In genomic region chr17:60602871-60603270, GRCh38 we compare ENCODE assay signal across 8 cellular contexts. TPM values are rescaled to one million over a fixed set of nuclear protein-coding genes. Genes with fewer than 3 reads are reported as not detected.
DNase-seq lines count a peak whose midpoint lies in the region; ATAC-seq and TF ChIP-seq lines count a peak whose summit lies in the region.

No MANE protein-coding gene starts in this region.

- H3K4me3 Mint-ChIP-seq in T-helper 2 cell treated with Interferon-gamma antibody and Interleukin-4, amounts not matched to agents 5 μg/mL and 100 μg/mL, for 36 hours: peak overlapping the region; percentile 97
- H3K4me3 Mint-ChIP-seq in activated CD8-positive, alpha-beta T cell treated with anti-CD3 and anti-CD28 coated beads for 36 hours: peak overlapping the region; percentile 84
- peak overlapping the region; percentile 92 for H3K4me3 Mint-ChIP-seq in stimulated activated effector memory CD8-positive, alpha-beta T cell treated with anti-CD3 and anti-CD28 coated beads, Interleukin-12 subunit alpha, Interleukin-12 subunit beta, amount 100 ng/mL, for 72 hours

- POLR2A ChIA-PET in activated CD8-positive, alpha-beta T cell treated with anti-CD3 and anti-CD28 coated beads for 36 hours (lab: Charles Lee): no interaction called here

- H3K4me1 Mint-ChIP-seq in T-helper 2 cell treated with Interferon-gamma antibody and Interleukin-4, amounts not matched to agents 5 μg/mL and 100 μg/mL, for 36 hours (ENCODE audit: low read depth): peaks cover 42% of the 10 kb centered on the region
- peaks cover 46% of the 10 kb centered on the region for H3K4me1 Mint-ChIP-seq in activated CD8-positive, alpha-beta T cell treated with anti-CD3 and anti-CD28 coated beads for 36 hours (ENCODE audit: low read depth)
- H3K4me1 Mint-ChIP-seq in stimulated activated effector memory CD8-positive, alpha-beta T cell treated with anti-CD3 and anti-CD28 coated beads, Interleukin-12 subunit alpha, Interleukin-12 subunit beta, amount 100 ng/mL, for 72 hours: peaks cover 56% of the 10 kb centered on the region

- CTCF ChIA-PET in activated CD8-positive, alpha-beta T cell treated with anti-CD3 and anti-CD28 coated beads for 36 hours (lab: Charles Lee): interaction anchor here (1.1 to 3.0 kb wide), 3 partner anchors 13 to 35 kb away, joined by 3 to 15 read pairs (median 4); no protein-coding TSS in a partner anchor

- no peaks in the 10 kb centered on the region for H3K27me3 Mint-ChIP-seq in T-helper 2 cell treated with Interferon-gamma antibody and Interleukin-4, amounts not matched to agents 5 μg/mL and 100 μg/mL, for 36 hours (ENCODE audit: low read depth)
- H3K27me3 Mint-ChIP-seq in activated CD8-positive, alpha-beta T cell treated with anti-CD3 and anti-CD28 coated beads for 36 hours: no peaks in the 10 kb centered on the region

- no peak for TF ChIP-seq CTCF in activated CD8-positive, alpha-beta T cell treated with anti-CD3 and anti-CD28 coated beads for 36 hours (IDR thresholded peaks at IDR 0.05)
- no peak for TF ChIP-seq CTCF in GM10266 (IDR thresholded peaks at IDR 0.05; ENCODE audit: control insufficient read depth, insufficient read depth, low read depth, missing control alignments)

- intact Hi-C loops in activated CD8-positive, alpha-beta T cell treated with anti-CD3 and anti-CD28 coated beads for 36 hours (cut with micrococcal nuclease): no loop called here

- peaks cover 11% of the 10 kb centered on the region for H3K36me3 Mint-ChIP-seq in T-helper 2 cell treated with Interferon-gamma antibody and Interleukin-4, amounts not matched to agents 5 μg/mL and 100 μg/mL, for 36 hours (ENCODE audit: low read depth)
- peaks cover 6% of the 10 kb centered on the region for H3K36me3 Mint-ChIP-seq in activated CD8-positive, alpha-beta T cell treated with anti-CD3 and anti-CD28 coated beads for 36 hours (ENCODE audit: low read depth)
- H3K36me3 Mint-ChIP-seq in stimulated activated effector memory CD8-positive, alpha-beta T cell treated with anti-CD3 and anti-CD28 coated beads, Interleukin-12 subunit alpha, Interleukin-12 subunit beta, amount 100 ng/mL, for 72 hours: peaks cover 20% of the 10 kb centered on the region

- H3K9me3 Mint-ChIP-seq in T-helper 2 cell treated with Interferon-gamma antibody and Interleukin-4, amounts not matched to agents 5 μg/mL and 100 μg/mL, for 36 hours: no peaks in the 10 kb centered on the region
- H3K9me3 Mint-ChIP-seq in activated CD8-positive, alpha-beta T cell treated with anti-CD3 and anti-CD28 coated beads for 36 hours: no peaks in the 10 kb centered on the region
- no peaks in the 10 kb centered on the region for H3K9me3 Mint-ChIP-seq in stimulated activated effector memory CD8-positive, alpha-beta T cell treated with anti-CD3 and anti-CD28 coated beads, Interleukin-12 subunit alpha, Interleukin-12 subunit beta, amount 100 ng/mL, for 72 hours

- ATAC-seq in activated CD8-positive, alpha-beta T cell treated with anti-CD3 and anti-CD28 coated beads for 36 hours: no peak
- ATAC-seq in stimulated activated effector memory CD8-positive, alpha-beta T cell treated with anti-CD3 and anti-CD28 coated beads, Interleukin-12 subunit alpha, Interleukin-12 subunit beta, amount 100 ng/mL, for 72 hours: no peak
- ATAC-seq in HG02938 (IDR thresholded peaks at IDR 0.05; ENCODE audit: unreplicated experiment): no peak
- ATAC-seq in GM21367 (IDR thresholded peaks at IDR 0.05; ENCODE audit: unreplicated experiment): no peak

- no peak overlapping the region for H3K27ac Mint-ChIP-seq in T-helper 2 cell treated with Interferon-gamma antibody and Interleukin-4, amounts not matched to agents 5 μg/mL and 100 μg/mL, for 36 hours
- no peak overlapping the region for H3K27ac Mint-ChIP-seq in activated CD8-positive, alpha-beta T cell treated with anti-CD3 and anti-CD28 coated beads for 36 hours
- H3K27ac Mint-ChIP-seq in stimulated activated effector memory CD8-positive, alpha-beta T cell treated with anti-CD3 and anti-CD28 coated beads, Interleukin-12 subunit alpha, Interleukin-12 subunit beta, amount 100 ng/mL, for 72 hours: no peak overlapping the region

- no peak for DNase-seq in T-helper 2 cell treated with Interferon-gamma antibody and Interleukin-4, amounts not matched to agents 5 μg/mL and 100 μg/mL, for 36 hours (ENCODE audit: low spot score)
- DNase-seq in T-helper 2 cell (no peak), GM10266 (ENCODE audit: extremely low spot score) (no peak)
- no peak for DNase-seq in activated CD8-positive, alpha-beta T cell treated with anti-CD3 and anti-CD28 coated beads for 36 hours
- no peak for DNase-seq in stimulated activated effector memory CD8-positive, alpha-beta T cell treated with anti-CD3 and anti-CD28 coated beads, Interleukin-12 subunit alpha, Interleukin-12 subunit beta, amount 100 ng/mL, for 72 hours (ENCODE audit: low spot score in 2 of 2)

- peak overlapping the region; percentile 87 for H3K4me3 ChIP-seq in iPS-11a (ENCODE audit: low read depth, low read length)

RNA-seq across cellular contexts. Expression of gene PPM1D, which starts 2.9 kb away (rescaled TPM):
- total RNA-seq in activated CD8-positive, alpha-beta T cell treated with anti-CD3 and anti-CD28 coated beads for 36 hours: 10 to 100 TPM; 11.6 to 12.3 TPM
